ENCODE assay signal across 13 cellular contexts in the genomic region with DNA sequence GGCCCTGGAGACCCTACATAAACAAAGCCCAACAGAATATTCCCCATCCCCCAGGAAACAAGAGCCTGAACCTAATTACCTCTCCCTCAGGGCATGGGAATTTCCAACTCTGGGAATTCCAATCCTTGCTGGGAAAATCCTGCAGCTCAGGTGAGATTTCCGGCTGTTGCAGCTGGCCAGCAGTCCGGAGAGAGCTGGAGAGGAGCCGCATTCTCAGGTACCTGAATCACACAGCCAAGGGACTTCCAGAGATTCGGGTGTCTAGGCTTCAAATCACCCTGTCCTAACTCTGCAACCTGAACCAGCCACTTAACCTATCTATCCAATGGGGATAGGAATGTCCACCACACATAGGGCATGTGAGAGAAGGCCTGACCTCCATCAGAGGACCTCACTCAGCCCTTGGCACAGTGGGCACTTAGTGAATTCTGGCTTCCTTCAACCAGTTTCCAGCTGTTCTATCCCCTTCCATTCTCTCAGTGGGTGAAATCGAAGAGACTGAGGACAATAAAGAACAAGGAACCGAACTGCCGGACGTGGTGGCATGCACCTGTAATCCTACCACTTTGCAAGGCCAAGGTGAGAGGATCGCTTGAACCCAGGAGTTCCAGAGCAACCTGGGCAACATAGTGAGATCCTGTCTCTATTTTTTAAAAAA. TPM values are rescaled to one million over a fixed set of nuclear protein-coding genes. Genes with fewer than 3 reads are reported as not detected.
DNase-seq lines count a peak whose midpoint lies in the region; ATAC-seq, FAIRE-seq and TF ChIP-seq lines count a peak whose summit lies in the region.
"Had no signal": no experiment of that assay in that cellular context is flagged by ENCODE, and none has a peak within 500 bp of the region (broad histone marks: within the 10 kb centered on the region; RNA-seq: fewer than 3 reads in every experiment).

No MANE protein-coding gene starts in this region.

- no peak overlapping the region for H3K23ac ChIP-seq in H9 (ENCODE audit: insufficient read length, low read depth, low read length)

- FAIRE-seq in HepG2 (lab: Jason Lieb, UNC): no peak

- H2BK120ac ChIP-seq in H9 (ENCODE audit: low read depth, low read length, poor library complexity, severe bottlenecking): no peak overlapping the region

- H2BK12ac ChIP-seq in H9 (ENCODE audit: insufficient read length, low read depth, low read length): no peak overlapping the region

- POLR2A ChIA-PET in CD8-positive, alpha-beta memory T cell (lab: Charles Lee): interaction anchor here (2.1 to 7.6 kb wide), 4 partner anchors 8 to 19 kb away, joined by 9 to 91 read pairs (median 26); partner anchors contain the start of gene NCR3
- POLR2A ChIA-PET in HepG2 (lab: Yijun Ruan, JAX): interaction anchor here (1.9 to 2.3 kb wide), 2 partner anchors 20 to 37 kb away, joined by 4 to 9 read pairs; partner anchors contain the start of gene DDX39B

- WGBS in H9 (ENCODE audit: extremely low coverage, insufficient read length, low lambda C conversion rate): no CpG with 5 or more reads among the region's 9 CpGs
- 51% methylated on average over 7 of the region's 9 CpGs for WGBS in HepG2 (ENCODE audit: low lambda C conversion rate)

- H3K27me3 Mint-ChIP-seq in CD8-positive, alpha-beta memory T cell: peaks cover 0 to 1% of the 10 kb centered on the region in 2 donors
- H3K27me3 Mint-ChIP-seq in H9 (ENCODE audit: low read depth): peaks cover 45% of the 10 kb centered on the region
- H3K27me3 Mint-ChIP-seq in activated T-cell treated with anti-CD3 and anti-CD28 coated beads, Interleukin-2, amount 50 U/mL, for 4 hours (ENCODE audit: low read depth): no peaks in the 10 kb centered on the region

- peaks cover 78 to 89% (median 81%) of the 10 kb centered on the region in 3 donors for H3K4me1 Mint-ChIP-seq in CD8-positive, alpha-beta memory T cell
- H3K4me1 Mint-ChIP-seq in H9: peaks cover 37 to 40% of the 10 kb centered on the region in 2 experiments
- H3K4me1 Mint-ChIP-seq in activated T-cell treated with anti-CD3 and anti-CD28 coated beads, Interleukin-2, amount 50 U/mL, for 4 hours (ENCODE audit: low read depth): peaks cover 66% of the 10 kb centered on the region

- H3K18ac ChIP-seq in H9 (ENCODE audit: insufficient read length, low read depth, low read length): peak overlapping the region; percentile 25

- peaks cover 14 to 60% (median 16%) of the 10 kb centered on the region in 3 donors for H3K36me3 Mint-ChIP-seq in CD8-positive, alpha-beta memory T cell
- H3K36me3 Mint-ChIP-seq in H9 (ENCODE audit: insufficient read depth in 1 of 3, low read depth in 3 of 3): no peaks in the 10 kb centered on the region
- H3K36me3 Mint-ChIP-seq in activated T-cell treated with anti-CD3 and anti-CD28 coated beads, Interleukin-2, amount 50 U/mL, for 4 hours (ENCODE audit: insufficient read depth): peaks cover 50% of the 10 kb centered on the region

- H3K79me2 ChIP-seq in H9 (ENCODE audit: insufficient read depth, low read length) (no peaks in the 10 kb centered on the region), HepG2 (ENCODE audit: insufficient read depth, low read length) (no peaks in the 10 kb centered on the region)

- H4K8ac ChIP-seq in H9 (replicated peaks; ENCODE audit: insufficient read length, low read depth, low read length): no peak overlapping the region

- H3T11ph ChIP-seq in H9 (ENCODE audit: low read length): no peak overlapping the region

- no peaks in the 10 kb centered on the region for H3K9me3 Mint-ChIP-seq in CD8-positive, alpha-beta memory T cell
- H3K9me3 Mint-ChIP-seq in H9: no peaks in the 10 kb centered on the region; a peak in 2 of 5 replicates
- no peaks in the 10 kb centered on the region for H3K9me3 Mint-ChIP-seq in activated T-cell treated with anti-CD3 and anti-CD28 coated beads, Interleukin-2, amount 50 U/mL, for 4 hours

- no peak overlapping the region for H2BK5ac ChIP-seq in H9 (ENCODE audit: insufficient read length, low read length)

- TSS peak; percentile 52 for BruUV-seq in HepG2 (replicated peaks; lab: Mats Ljungman, UMichigan)

- TF ChIP-seq POLR2A in HepG2 (IDR thresholded peaks at IDR 0.05; ENCODE audit: insufficient read depth in 1 of 2, low read depth in 2 of 2, low read length in 2 of 2): no peak

- H3K4me2 ChIP-seq in H9 (ENCODE audit: insufficient read depth, insufficient read length, low read length) (no peak overlapping the region), HepG2 (ENCODE audit: low read depth, low read length) (no peak overlapping the region)

- no peak overlapping the region for H3K4ac ChIP-seq in H9 (ENCODE audit: low read depth, low read length)

- H3K36me3 ChIP-seq in CD8-positive, alpha-beta memory T cell (ENCODE audit: insufficient read depth, low read length): peaks cover 5% of the 10 kb centered on the region
- H3K36me3 ChIP-seq in HepG2 (replicated peaks in 1 of 2; ENCODE audit: control insufficient read depth in 1 of 2, insufficient read depth in 2 of 2, low read length in 2 of 2): no peaks in the 10 kb centered on the region
- H3K36me3 ChIP-seq: brain microvascular endothelial cell had no signal

- intact Hi-C loops in HepG2 (cut with micrococcal nuclease; ENCODE audit: unreplicated experiment): no loop called here

- peak overlapping the region; percentile 13 for H3K27ac ChIP-seq in CD8-positive, alpha-beta memory T cell (ENCODE audit: low read depth, low read length)
- no peak overlapping the region for H3K27ac ChIP-seq in H9 (ENCODE audit: insufficient read length, low read depth, low read length)
- no peak overlapping the region for H3K27ac ChIP-seq in HepG2 (ENCODE audit: extremely low read length, insufficient read depth, low read length)
- H3K27ac ChIP-seq: brain microvascular endothelial cell, VCaP had no signal

- in situ Hi-C loops in HepG2 (cut with HindIII; ENCODE audit: extremely low pct_ligation_motif_present, low pct_unique_long_range_greater_than_20kb): no loop called here

- H3K9me3 ChIP-seq in CD8-positive, alpha-beta memory T cell (ENCODE audit: low read length): no peaks in the 10 kb centered on the region
- H3K9me3 ChIP-seq in H9 (ENCODE audit: control insufficient read depth, low read depth, low read length) (no peaks in the 10 kb centered on the region), HepG2 (ENCODE audit: low read length) (no peaks in the 10 kb centered on the region)

- H2BK20ac ChIP-seq in H9 (ENCODE audit: low read depth, low read length, poor library complexity, severe bottlenecking): no peak overlapping the region

- DNase-seq in CD8-positive, alpha-beta memory T cell: no peak
- DNase-seq in H9: peak; percentile 83
- DNase-seq in activated T-cell treated with anti-CD3 and anti-CD28 coated beads, Interleukin-2, amount 50 U/mL, for 4 hours: no peak
- no peak for DNase-seq in HepG2 (ENCODE audit: low spot score)
- DNase-seq in HUDEP-2 (lab: John Stamatoyannopoulos, UW; ENCODE audit: unreplicated experiment in 76 of 76): no peak
- DNase-seq in epidermal melanocyte (ENCODE audit: insufficient read length, low spot score): no peak
- DNase-seq: brain microvascular endothelial cell, DND-41, foreskin melanocyte, MM.1S had no signal

- no peak overlapping the region for H4K5ac ChIP-seq in H9 (ENCODE audit: insufficient read length, low read depth, low read length)

- no peak for ATAC-seq in activated T-cell treated with anti-CD3 and anti-CD28 coated beads, Interleukin-2, amount 50 U/mL, for 4 hours
- ATAC-seq in HepG2 (no peak), HG03159 (IDR thresholded peaks at IDR 0.05; ENCODE audit: unreplicated experiment) (no peak), GM18873 (IDR thresholded peaks at IDR 0.05; ENCODE audit: low FRiP score, unreplicated experiment) (no peak)

- no peak for TF ChIP-seq EP300 in HepG2 (IDR thresholded peaks at IDR 0.05; ENCODE audit: low read depth in 2 of 2, low read length in 2 of 2)
- TF ChIP-seq EP300 in HepG2 (CRISPR knock-in tag; IDR thresholded peaks at IDR 0.05; ENCODE audit: borderline replicate concordance): no peak

- no peak overlapping the region for H4K91ac ChIP-seq in H9 (ENCODE audit: insufficient read length, low read depth, low read length)

- no peak overlapping the region for H3K4me3 ChIP-seq in CD8-positive, alpha-beta memory T cell (ENCODE audit: low read length)
- no peak overlapping the region for H3K4me3 ChIP-seq in HepG2 (replicated peaks in 1 of 3; ENCODE audit: insufficient read depth in 1 of 3, low read depth in 2 of 3, low read length in 3 of 3)

- peaks cover 11% of the 10 kb centered on the region for H3K23me2 ChIP-seq in H9 (ENCODE audit: insufficient read length, low read depth, low read length, poor library complexity, severe bottlenecking)

- H3K4me3 Mint-ChIP-seq in CD8-positive, alpha-beta memory T cell: peak overlapping the region; percentile 98 to 100 (median 100)
- no peak overlapping the region for H3K4me3 Mint-ChIP-seq in H9
- peak overlapping the region; percentile 96 for H3K4me3 Mint-ChIP-seq in activated T-cell treated with anti-CD3 and anti-CD28 coated beads, Interleukin-2, amount 50 U/mL, for 4 hours

- H4K20me1 ChIP-seq in H9 (ENCODE audit: control insufficient read depth, insufficient read depth, insufficient read length) (no peaks in the 10 kb centered on the region), HepG2 (ENCODE audit: insufficient read depth, low read length) (no peaks in the 10 kb centered on the region)

- H2AFZ ChIP-seq in H9 (ENCODE audit: low read length) (no peak overlapping the region), HepG2 (ENCODE audit: low read length) (no peak overlapping the region)

- H3K27me3 ChIP-seq in CD8-positive, alpha-beta memory T cell (ENCODE audit: insufficient read depth, low read length, poor library complexity, severe bottlenecking): no peaks in the 10 kb centered on the region
- H3K27me3 ChIP-seq in H9 (ENCODE audit: insufficient read depth, low read length): no peaks in the 10 kb centered on the region
- peaks cover 16 to 88% of the 10 kb centered on the region in 2 experiments for H3K27me3 ChIP-seq in HepG2 (ENCODE audit: control insufficient read depth in 1 of 2, insufficient read depth in 2 of 2, low read length in 2 of 2)
- H3K27me3 ChIP-seq: brain microvascular endothelial cell had no signal

- peak overlapping the region; percentile 73 to 99 (median 92) for H3K27ac Mint-ChIP-seq in CD8-positive, alpha-beta memory T cell
- peak overlapping the region in 1 of 3 experiments; percentile 73; a peak in 1 of 7 replicates for H3K27ac Mint-ChIP-seq in H9

- no peak overlapping the region for H2BK15ac ChIP-seq in H9 (ENCODE audit: low read depth, low read length)

- no peaks in the 10 kb centered on the region for H3K79me1 ChIP-seq in H9 (ENCODE audit: insufficient read depth, low read depth, low read length, poor library complexity, severe bottlenecking)

- H3K9ac ChIP-seq in H9 (ENCODE audit: extremely low read depth, insufficient read length, low read length): no peak overlapping the region
- no peak overlapping the region for H3K9ac ChIP-seq in HepG2 (ENCODE audit: insufficient read depth, low read depth, low read length)

- no peak overlapping the region; the same call in 1 of the 2 replicates for H3K14ac ChIP-seq in H9 (ENCODE audit: insufficient read depth, low read length)

- TF ChIP-seq CTCF in H9 (conservative IDR thresholded peaks at IDR 0.05): no peak
- no peak for TF ChIP-seq CTCF in HepG2 (CRISPR knock-in tag; IDR thresholded peaks at IDR 0.05)

- peaks cover 77% of the 10 kb centered on the region for H3K4me1 ChIP-seq in CD8-positive, alpha-beta memory T cell (ENCODE audit: insufficient read depth, low read length)
- H3K4me1 ChIP-seq in H9 (ENCODE audit: insufficient read depth, low read length): peaks cover 2% of the 10 kb centered on the region; the same call in 1 of the 2 replicates
- H3K4me1 ChIP-seq in HepG2 (ENCODE audit: insufficient read depth, low read length): peaks cover 25% of the 10 kb centered on the region

- TF ChIP-seq RAD21 in HepG2 (CRISPR knock-in tag; IDR thresholded peaks at IDR 0.05): no peak

- no peak overlapping the region for H2AK5ac ChIP-seq in H9 (ENCODE audit: insufficient read length, low read length)

- H3K56ac ChIP-seq in H9 (ENCODE audit: insufficient read length, low read depth, low read length): no peak overlapping the region

- CTCF ChIA-PET in CD8-positive, alpha-beta memory T cell (lab: Charles Lee): interaction anchor here (1.7 to 19.7 kb wide), 3 partner anchors 14 to 84 kb away, joined by 6 to 692 read pairs (median 576); partner anchors contain the start of genes ATP6V1G2, DDX39B, LST1 and LTA
- CTCF ChIA-PET in HepG2 (lab: Yijun Ruan, JAX; ENCODE audit: low intra/inter-chr PET ratio, low total read pairs): no interaction called here

RNA-seq across cellular contexts. Expression of gene TNF, which starts 3.2 kb away (rescaled TPM):
- 100 to 1,000 TPM; 207 to 215 TPM for total RNA-seq in CD8-positive, alpha-beta memory T cell
- polyA plus RNA-seq in CD8-positive, alpha-beta memory T cell: 7.9 TPM
- total RNA-seq in H9 (2021) (not detected in 2 replicates), HepG2 (2016; rRNA removed; fragmentation: Illumina TruSeq; extraction: Trizol) (not detected in 2 replicates)
- total RNA-seq in activated T-cell treated with anti-CD3 and anti-CD28 coated beads, Interleukin-2, amount 50 U/mL, for 4 hours: 100 to 1,000 TPM; 485 to 701 (median 587) TPM
- total RNA-seq in HepG2 (2016; cell fraction: cytosol; rRNA removed; fragmentation: Illumina TruSeq; extraction: Trizol; ENCODE audit: low read depth): not detected in 2 replicates
- 0.09 and 0.10 TPM in 2 replicates for total RNA-seq in HepG2 (2016; cell fraction: insoluble cytoplasmic fraction; rRNA removed; fragmentation: Illumina TruSeq; extraction: Trizol)
- total RNA-seq in HepG2 (2016; cell fraction: membrane; rRNA removed; fragmentation: Illumina TruSeq; extraction: Trizol): 0.15 TPM in 1 of 2 replicates, not detected in the other
- not detected in 2 replicates for total RNA-seq in HepG2 (2016; cell fraction: nucleus; rRNA removed; fragmentation: Illumina TruSeq; extraction: Trizol)
- polyA plus RNA-seq in HepG2 (2011; rRNA removed): not detected in 2 replicates
- polyA plus RNA-seq in HepG2 (2011; cell fraction: cytosol; rRNA removed): not detected in 2 replicates
- not detected in 2 replicates for polyA plus RNA-seq in HepG2 (2011; cell fraction: nucleus; rRNA removed)
- polyA plus RNA-seq in HepG2 (2012): not detected in 2 replicates
- not detected in 2 replicates for polyA plus RNA-seq in HepG2 (2016; cell fraction: cytosol; fragmentation: Illumina TruSeq; extraction: Trizol; ENCODE audit: low read depth)
- not detected in 2 replicates for polyA plus RNA-seq in HepG2 (2016; cell fraction: insoluble cytoplasmic fraction; fragmentation: Illumina TruSeq; extraction: Trizol; ENCODE audit: low read depth)
- polyA plus RNA-seq in HepG2 (2016; cell fraction: membrane; fragmentation: Illumina TruSeq; extraction: Trizol; ENCODE audit: low read depth): not detected in 2 replicates
- 0.28 TPM in 1 of 2 replicates, not detected in the other for polyA plus RNA-seq in HepG2 (2016; cell fraction: nucleus; fragmentation: Illumina TruSeq; extraction: Trizol; ENCODE audit: insufficient read depth, low read depth)
- polyA minus RNA-seq in HepG2 (2011; rRNA and poly(A)+ RNA removed; ENCODE audit: low replicate concordance): 0.26 TPM in 1 of 2 replicates, not detected in the other
- not detected in 2 replicates for polyA minus RNA-seq in HepG2 (2011; cell fraction: cytosol; rRNA and poly(A)+ RNA removed)
- not detected in 2 replicates for polyA minus RNA-seq in HepG2 (2011; cell fraction: nucleus; rRNA and poly(A)+ RNA removed)

RNA-seq across cellular contexts. Expression of gene LTB, which starts 3.6 kb away (rescaled TPM):
- total RNA-seq in CD8-positive, alpha-beta memory T cell: 100 to 1,000 TPM; 196 to 206 TPM
- polyA plus RNA-seq in CD8-positive, alpha-beta memory T cell: 1,182 TPM
- total RNA-seq in H9 (2021) (not detected in 2 replicates), HepG2 (2016; rRNA removed; fragmentation: Illumina TruSeq; extraction: Trizol) (0.22 TPM in 1 of 2 replicates, not detected in the other)
- 100 to 1,000 TPM; 161 to 210 (median 186) TPM for total RNA-seq in activated T-cell treated with anti-CD3 and anti-CD28 coated beads, Interleukin-2, amount 50 U/mL, for 4 hours
- total RNA-seq in HepG2 (2016; cell fraction: cytosol; rRNA removed; fragmentation: Illumina TruSeq; extraction: Trizol; ENCODE audit: low read depth): not detected in 2 replicates
- 0.13 and 0.46 TPM in 2 replicates for total RNA-seq in HepG2 (2016; cell fraction: insoluble cytoplasmic fraction; rRNA removed; fragmentation: Illumina TruSeq; extraction: Trizol)
- not detected in 2 replicates for total RNA-seq in HepG2 (2016; cell fraction: membrane; rRNA removed; fragmentation: Illumina TruSeq; extraction: Trizol)
- total RNA-seq in HepG2 (2016; cell fraction: nucleus; rRNA removed; fragmentation: Illumina TruSeq; extraction: Trizol): not detected in 2 replicates
- 0.09 and 0.30 TPM in 2 replicates for polyA plus RNA-seq in HepG2 (2011; rRNA removed)
- 0.19 and 0.27 TPM in 2 replicates for polyA plus RNA-seq in HepG2 (2011; cell fraction: cytosol; rRNA removed)
- polyA plus RNA-seq in HepG2 (2011; cell fraction: nucleus; rRNA removed): 0.54 TPM in 1 of 2 replicates, not detected in the other
- polyA plus RNA-seq in HepG2 (2012): 0.29 TPM in 1 of 2 replicates, not detected in the other
- 0.15 and 0.16 TPM in 2 replicates for polyA plus RNA-seq in HepG2 (2016; cell fraction: cytosol; fragmentation: Illumina TruSeq; extraction: Trizol; ENCODE audit: low read depth)
- 0.41 TPM in 1 of 2 replicates, not detected in the other for polyA plus RNA-seq in HepG2 (2016; cell fraction: insoluble cytoplasmic fraction; fragmentation: Illumina TruSeq; extraction: Trizol; ENCODE audit: low read depth)
- 0.20 and 0.23 TPM in 2 replicates for polyA plus RNA-seq in HepG2 (2016; cell fraction: membrane; fragmentation: Illumina TruSeq; extraction: Trizol; ENCODE audit: low read depth)
- not detected in 2 replicates for polyA plus RNA-seq in HepG2 (2016; cell fraction: nucleus; fragmentation: Illumina TruSeq; extraction: Trizol; ENCODE audit: insufficient read depth, low read depth)
- not detected in 2 replicates for polyA minus RNA-seq in HepG2 (2011; rRNA and poly(A)+ RNA removed; ENCODE audit: low replicate concordance)
- not detected in 2 replicates for polyA minus RNA-seq in HepG2 (2011; cell fraction: cytosol; rRNA and poly(A)+ RNA removed)
- not detected in 2 replicates for polyA minus RNA-seq in HepG2 (2011; cell fraction: nucleus; rRNA and poly(A)+ RNA removed)

RNA-seq across cellular contexts. Expression of gene LTA, which starts 6.5 kb away (rescaled TPM):
- total RNA-seq in CD8-positive, alpha-beta memory T cell: 100 to 1,000 TPM; 839 to 854 TPM
- polyA plus RNA-seq in CD8-positive, alpha-beta memory T cell: 23.3 TPM
- total RNA-seq in H9 (2021) (not detected in 2 replicates), HepG2 (2016; rRNA removed; fragmentation: Illumina TruSeq; extraction: Trizol) (not detected in 2 replicates)
- 1,000 to 10,000 TPM; 1,238 to 1,641 (median 1,296) TPM for total RNA-seq in activated T-cell treated with anti-CD3 and anti-CD28 coated beads, Interleukin-2, amount 50 U/mL, for 4 hours
- total RNA-seq in HepG2 (2016; cell fraction: cytosol; rRNA removed; fragmentation: Illumina TruSeq; extraction: Trizol; ENCODE audit: low read depth): not detected in 2 replicates
- total RNA-seq in HepG2 (2016; cell fraction: insoluble cytoplasmic fraction; rRNA removed; fragmentation: Illumina TruSeq; extraction: Trizol): not detected in 2 replicates
- not detected in 2 replicates for total RNA-seq in HepG2 (2016; cell fraction: membrane; rRNA removed; fragmentation: Illumina TruSeq; extraction: Trizol)
- not detected in 2 replicates for total RNA-seq in HepG2 (2016; cell fraction: nucleus; rRNA removed; fragmentation: Illumina TruSeq; extraction: Trizol)
- 0.09 TPM in 1 of 2 replicates, not detected in the other for polyA plus RNA-seq in HepG2 (2011; rRNA removed)
- 0.04 TPM in 1 of 2 replicates, not detected in the other for polyA plus RNA-seq in HepG2 (2011; cell fraction: cytosol; rRNA removed)
- 0.09 TPM in 1 of 2 replicates, not detected in the other for polyA plus RNA-seq in HepG2 (2011; cell fraction: nucleus; rRNA removed)
- polyA plus RNA-seq in HepG2 (2012): 0.09 TPM in 1 of 2 replicates, not detected in the other
- polyA plus RNA-seq in HepG2 (2016; cell fraction: cytosol; fragmentation: Illumina TruSeq; extraction: Trizol; ENCODE audit: low read depth): not detected in 2 replicates
- not detected in 2 replicates for polyA plus RNA-seq in HepG2 (2016; cell fraction: insoluble cytoplasmic fraction; fragmentation: Illumina TruSeq; extraction: Trizol; ENCODE audit: low read depth)
- polyA plus RNA-seq in HepG2 (2016; cell fraction: membrane; fragmentation: Illumina TruSeq; extraction: Trizol; ENCODE audit: low read depth): not detected in 2 replicates
- not detected in 2 replicates for polyA plus RNA-seq in HepG2 (2016; cell fraction: nucleus; fragmentation: Illumina TruSeq; extraction: Trizol; ENCODE audit: insufficient read depth, low read depth)
- not detected in 2 replicates for polyA minus RNA-seq in HepG2 (2011; rRNA and poly(A)+ RNA removed; ENCODE audit: low replicate concordance)
- polyA minus RNA-seq in HepG2 (2011; cell fraction: cytosol; rRNA and poly(A)+ RNA removed): not detected in 2 replicates
- not detected in 2 replicates for polyA minus RNA-seq in HepG2 (2011; cell fraction: nucleus; rRNA and poly(A)+ RNA removed)

RNA-seq across cellular contexts. Expression of gene LST1, which starts 7.5 kb away (rescaled TPM):
- 10 to 100 TPM; 22.0 to 22.4 TPM for total RNA-seq in CD8-positive, alpha-beta memory T cell
- polyA plus RNA-seq in CD8-positive, alpha-beta memory T cell: 49.6 TPM
- total RNA-seq in H9 (2021): not detected in 2 replicates
- 1 to 10 TPM; 4.8 to 7.9 (median 7.0) TPM for total RNA-seq in activated T-cell treated with anti-CD3 and anti-CD28 coated beads, Interleukin-2, amount 50 U/mL, for 4 hours
- total RNA-seq in HepG2 (2016; rRNA removed; fragmentation: Illumina TruSeq; extraction: Trizol): not detected in 2 replicates
- not detected in 2 replicates for total RNA-seq in HepG2 (2016; cell fraction: cytosol; rRNA removed; fragmentation: Illumina TruSeq; extraction: Trizol; ENCODE audit: low read depth)
- total RNA-seq in HepG2 (2016; cell fraction: insoluble cytoplasmic fraction; rRNA removed; fragmentation: Illumina TruSeq; extraction: Trizol): not detected in 2 replicates
- total RNA-seq in HepG2 (2016; cell fraction: membrane; rRNA removed; fragmentation: Illumina TruSeq; extraction: Trizol): not detected in 2 replicates
- not detected in 2 replicates for total RNA-seq in HepG2 (2016; cell fraction: nucleus; rRNA removed; fragmentation: Illumina TruSeq; extraction: Trizol)
- polyA plus RNA-seq in HepG2 (2011; rRNA removed): not detected in 2 replicates
- not detected in 2 replicates for polyA plus RNA-seq in HepG2 (2011; cell fraction: cytosol; rRNA removed)
- polyA plus RNA-seq in HepG2 (2011; cell fraction: nucleus; rRNA removed): not detected in 2 replicates
- polyA plus RNA-seq in HepG2 (2012): not detected in 2 replicates
- not detected in 2 replicates for polyA plus RNA-seq in HepG2 (2016; cell fraction: cytosol; fragmentation: Illumina TruSeq; extraction: Trizol; ENCODE audit: low read depth)
- polyA plus RNA-seq in HepG2 (2016; cell fraction: insoluble cytoplasmic fraction; fragmentation: Illumina TruSeq; extraction: Trizol; ENCODE audit: low read depth): not detected in 2 replicates
- not detected in 2 replicates for polyA plus RNA-seq in HepG2 (2016; cell fraction: membrane; fragmentation: Illumina TruSeq; extraction: Trizol; ENCODE audit: low read depth)
- not detected in 2 replicates for polyA plus RNA-seq in HepG2 (2016; cell fraction: nucleus; fragmentation: Illumina TruSeq; extraction: Trizol; ENCODE audit: insufficient read depth, low read depth)
- polyA minus RNA-seq in HepG2 (2011; rRNA and poly(A)+ RNA removed; ENCODE audit: low replicate concordance): not detected in 2 replicates
- polyA minus RNA-seq in HepG2 (2011; cell fraction: cytosol; rRNA and poly(A)+ RNA removed): not detected in 2 replicates
- not detected in 2 replicates for polyA minus RNA-seq in HepG2 (2011; cell fraction: nucleus; rRNA and poly(A)+ RNA removed)

RNA-seq across cellular contexts. Expression of gene NCR3, which starts 14.2 kb away (rescaled TPM):
- total RNA-seq in CD8-positive, alpha-beta memory T cell: 10 to 100 TPM; 22.4 to 26.3 TPM
- polyA plus RNA-seq in CD8-positive, alpha-beta memory T cell: 328 TPM
- total RNA-seq in H9 (2021): 0.55 and 0.64 TPM in 2 replicates
- 10 to 100 TPM in 1 of 3 donors, 1 to 10 TPM in 2; 6.0 to 27.3 (median 8.4) TPM for total RNA-seq in activated T-cell treated with anti-CD3 and anti-CD28 coated beads, Interleukin-2, amount 50 U/mL, for 4 hours
- not detected in 2 replicates for total RNA-seq in HepG2 (2016; rRNA removed; fragmentation: Illumina TruSeq; extraction: Trizol)
- not detected in 2 replicates for total RNA-seq in HepG2 (2016; cell fraction: cytosol; rRNA removed; fragmentation: Illumina TruSeq; extraction: Trizol; ENCODE audit: low read depth)
- total RNA-seq in HepG2 (2016; cell fraction: insoluble cytoplasmic fraction; rRNA removed; fragmentation: Illumina TruSeq; extraction: Trizol): not detected in 2 replicates
- total RNA-seq in HepG2 (2016; cell fraction: membrane; rRNA removed; fragmentation: Illumina TruSeq; extraction: Trizol): not detected in 2 replicates
- not detected in 2 replicates for total RNA-seq in HepG2 (2016; cell fraction: nucleus; rRNA removed; fragmentation: Illumina TruSeq; extraction: Trizol)
- polyA plus RNA-seq in HepG2 (2011; rRNA removed): not detected in 2 replicates
- not detected in 2 replicates for polyA plus RNA-seq in HepG2 (2011; cell fraction: cytosol; rRNA removed)
- polyA plus RNA-seq in HepG2 (2011; cell fraction: nucleus; rRNA removed): not detected in 2 replicates
- not detected in 2 replicates for polyA plus RNA-seq in HepG2 (2012)
- polyA plus RNA-seq in HepG2 (2016; cell fraction: cytosol; fragmentation: Illumina TruSeq; extraction: Trizol; ENCODE audit: low read depth): not detected in 2 replicates
- polyA plus RNA-seq in HepG2 (2016; cell fraction: insoluble cytoplasmic fraction; fragmentation: Illumina TruSeq; extraction: Trizol; ENCODE audit: low read depth): not detected in 2 replicates
- not detected in 2 replicates for polyA plus RNA-seq in HepG2 (2016; cell fraction: membrane; fragmentation: Illumina TruSeq; extraction: Trizol; ENCODE audit: low read depth)
- polyA plus RNA-seq in HepG2 (2016; cell fraction: nucleus; fragmentation: Illumina TruSeq; extraction: Trizol; ENCODE audit: insufficient read depth, low read depth): not detected in 2 replicates
- not detected in 2 replicates for polyA minus RNA-seq in HepG2 (2011; rRNA and poly(A)+ RNA removed; ENCODE audit: low replicate concordance)
- not detected in 2 replicates for polyA minus RNA-seq in HepG2 (2011; cell fraction: cytosol; rRNA and poly(A)+ RNA removed)
- polyA minus RNA-seq in HepG2 (2011; cell fraction: nucleus; rRNA and poly(A)+ RNA removed): not detected in 2 replicates

Comparison
In these comparisons a context has a peak if more than half of its experiments do, and no peak if none do; other contexts are left out.
1. H3K4me3 Mint-ChIP-seq: peak in CD8-positive, alpha-beta memory T cell (7 of 7) and activated T-cell treated with anti-CD3 and anti-CD28 coated beads, Interleukin-2, amount 50 U/mL, for 4 hours (single experiment); none in H9 (0 of 2).
2. RNA of gene TNF, which starts 3.2 kb away (total RNA-seq): 485 to 701 TPM in activated T-cell treated with anti-CD3 and anti-CD28 coated beads, Interleukin-2, amount 50 U/mL, for 4 hours and 207 to 215 TPM in CD8-positive, alpha-beta memory T cell; 0.09 to 0.15 TPM in HepG2 and not detected in H9; every median in the first group is over 100 times any median in the second.
3. RNA of gene LTB, which starts 3.6 kb away (total RNA-seq): 196 to 206 TPM in CD8-positive, alpha-beta memory T cell and 161 to 210 TPM in activated T-cell treated with anti-CD3 and anti-CD28 coated beads, Interleukin-2, amount 50 U/mL, for 4 hours; 0.13 to 0.46 TPM in HepG2 and not detected in H9; every median in the first group is over 100 times any median in the second.
4. RNA of gene LTA, which starts 6.5 kb away (total RNA-seq): 1,238 to 1,641 TPM in activated T-cell treated with anti-CD3 and anti-CD28 coated beads, Interleukin-2, amount 50 U/mL, for 4 hours and 839 to 854 TPM in CD8-positive, alpha-beta memory T cell; not detected in H9 and not detected in HepG2; every median in the first group is over 100 times any median in the second.